ENCODE assay signal across 11 cellular contexts in genomic region chr14:36207500-36207899, GRCh38. TPM values are rescaled to one million over a fixed set of nuclear protein-coding genes. Genes with fewer than 3 reads are reported as not detected.
DNase-seq lines count a peak whose midpoint lies in the region; ATAC-seq, FAIRE-seq and TF ChIP-seq lines count a peak whose summit lies in the region.
"Had no signal": no experiment of that assay in that cellular context is flagged by ENCODE, and none has a peak within 500 bp of the region (broad histone marks: within the 10 kb centered on the region; RNA-seq: fewer than 3 reads in every experiment).

No MANE protein-coding gene starts in this region.

- TF ChIP-seq POLR2A in A549 (IDR thresholded peaks at IDR 0.05; ENCODE audit: low read length) = no peak

- no peak overlapping the region for H2BK15ac ChIP-seq in H9 (ENCODE audit: low read depth, low read length)

- H4K20me1 ChIP-seq in H9 (ENCODE audit: control insufficient read depth, insufficient read depth, insufficient read length) = no peaks in the 10 kb centered on the region
- H4K20me1 ChIP-seq in OCI-LY3 (ENCODE audit: insufficient read depth, low read length) = no peaks in the 10 kb centered on the region

- peak in 1 of 2 experiments; percentile 45; a peak in 3 of 5 replicates for TF ChIP-seq RAD21 in A549 (conservative IDR thresholded peaks at IDR 0.05 in 1 of 2, IDR thresholded peaks at IDR 0.05 in 1 of 2)

- no peak overlapping the region for H4K91ac ChIP-seq in H9 (ENCODE audit: insufficient read length, low read depth, low read length)

- H3K4ac ChIP-seq in H9 (ENCODE audit: low read depth, low read length) = no peak overlapping the region

- H3K79me1 ChIP-seq in H9 (ENCODE audit: insufficient read depth, low read depth, low read length, poor library complexity, severe bottlenecking) = no peaks in the 10 kb centered on the region

- H3K14ac ChIP-seq in H9 (ENCODE audit: insufficient read depth, low read length) = no peak overlapping the region

- H2BK5ac ChIP-seq in H9 (ENCODE audit: insufficient read length, low read length) = no peak overlapping the region

- H4K8ac ChIP-seq in H9 (replicated peaks; ENCODE audit: insufficient read length, low read depth, low read length) = no peak overlapping the region

- no peaks in the 10 kb centered on the region for H3K4me1 Mint-ChIP-seq in H9
- H3K4me1 Mint-ChIP-seq: activated CD4-positive, alpha-beta memory T cell treated with anti-CD3 and anti-CD28 coated beads, Interleukin-2, amount 10 ng/mL, durations not matched to agents 7 days and 5 days had no signal

- peaks cover 4 to 5% of the 10 kb centered on the region in 2 experiments; a peak in 2 of 5 replicates for H3K9me3 Mint-ChIP-seq in H9

- no peak for TF ChIP-seq EP300 in A549 (IDR thresholded peaks at IDR 0.05)

- H3K9me3 ChIP-seq in A549 (peaks cover 5% of the 10 kb centered on the region; the same call in 1 of the 3 replicates), H9 (ENCODE audit: control insufficient read depth, low read depth, low read length) (no peaks in the 10 kb centered on the region), OCI-LY3 (ENCODE audit: insufficient read depth, low read length) (no peaks in the 10 kb centered on the region)

- H3K27me3 Mint-ChIP-seq in H9 (ENCODE audit: low read depth) = peaks cover 2% of the 10 kb centered on the region
- H3K27me3 Mint-ChIP-seq: activated CD4-positive, alpha-beta memory T cell treated with anti-CD3 and anti-CD28 coated beads, Interleukin-2, amount 10 ng/mL, durations not matched to agents 7 days and 5 days had no signal

- H3K4me1 ChIP-seq in A549 (no peaks in the 10 kb centered on the region), H9 (ENCODE audit: insufficient read depth, low read length) (no peaks in the 10 kb centered on the region), OCI-LY3 (ENCODE audit: low read length) (peaks cover 3% of the 10 kb centered on the region; the same call in 1 of the 2 replicates)

- no peak overlapping the region for H2BK12ac ChIP-seq in H9 (ENCODE audit: insufficient read length, low read depth, low read length)

- H3K56ac ChIP-seq in H9 (ENCODE audit: insufficient read length, low read depth, low read length) = no peak overlapping the region

- no peaks in the 10 kb centered on the region for H3K27me3 ChIP-seq in H9 (ENCODE audit: insufficient read depth, low read length)
- H3K27me3 ChIP-seq in OCI-LY3 (ENCODE audit: low read depth, low read length) = peaks cover 17% of the 10 kb centered on the region

- H2AFZ ChIP-seq in H9 (ENCODE audit: low read length) (no peak overlapping the region), OCI-LY3 (ENCODE audit: low read depth, low read length) (no peak overlapping the region)

- H3K4me3 ChIP-seq in A549 = no peak overlapping the region
- H3K4me3 ChIP-seq in OCI-LY3 (ENCODE audit: low read length) = no peak overlapping the region
- H3K4me3 ChIP-seq in fibroblast of the aortic adventitia (ENCODE audit: low read depth, low read length) = no peak overlapping the region

- no peak overlapping the region for H3T11ph ChIP-seq in H9 (ENCODE audit: low read length)

- POLR2A ChIA-PET in A549 (lab: Yijun Ruan, JAX) = no interaction called here

- no peak overlapping the region for H3K4me3 Mint-ChIP-seq in H9
- H3K4me3 Mint-ChIP-seq: activated CD4-positive, alpha-beta memory T cell treated with anti-CD3 and anti-CD28 coated beads, Interleukin-2, amount 10 ng/mL, durations not matched to agents 7 days and 5 days had no signal

- H3K36me3 Mint-ChIP-seq in H9 (ENCODE audit: insufficient read depth in 1 of 3, low read depth in 3 of 3) = no peaks in the 10 kb centered on the region; a peak in 1 of 7 replicates

- FAIRE-seq in A549 (lab: Jason Lieb, UNC) = no peak

- no peak overlapping the region for H3K27ac Mint-ChIP-seq in H9
- H3K27ac Mint-ChIP-seq: activated CD4-positive, alpha-beta memory T cell treated with anti-CD3 and anti-CD28 coated beads, Interleukin-2, amount 10 ng/mL, durations not matched to agents 7 days and 5 days had no signal

- no peaks in the 10 kb centered on the region for H3K36me3 ChIP-seq in OCI-LY3 (replicated peaks; ENCODE audit: low read depth, low read length)

- H3K27ac ChIP-seq in A549 = no peak overlapping the region
- no peak overlapping the region for H3K27ac ChIP-seq in H9 (ENCODE audit: insufficient read length, low read depth, low read length)
- H3K27ac ChIP-seq in OCI-LY3 (ENCODE audit: low read length) = no peak overlapping the region

- H4K5ac ChIP-seq in H9 (ENCODE audit: insufficient read length, low read depth, low read length) = no peak overlapping the region

- H3K23ac ChIP-seq in H9 (ENCODE audit: insufficient read length, low read depth, low read length) = no peak overlapping the region

- peak; percentile 57 to 59; a peak in 3 of 6 replicates for ATAC-seq in A549
- no peak for ATAC-seq in HG03520 (IDR thresholded peaks at IDR 0.05; ENCODE audit: unreplicated experiment)
- no peak for ATAC-seq in HG03025 (IDR thresholded peaks at IDR 0.05; ENCODE audit: low FRiP score, unreplicated experiment)

- H3K9ac ChIP-seq in H9 (ENCODE audit: extremely low read depth, insufficient read length, low read length) = no peak overlapping the region
- H3K9ac ChIP-seq in OCI-LY3 (ENCODE audit: low read length) = no peak overlapping the region

- TF ChIP-seq CTCF in A549 (IDR thresholded peaks at IDR 0.05) (peak; percentile 46), H9 (conservative IDR thresholded peaks at IDR 0.05) (peak; percentile 66), OCI-LY3 (IDR thresholded peaks at IDR 0.05; ENCODE audit: low read depth, low read length) (peak; percentile 55), fibroblast of the aortic adventitia (IDR thresholded peaks at IDR 0.05; ENCODE audit: insufficient read depth, low read length) (peak; percentile 34)

- no peaks in the 10 kb centered on the region for H3K23me2 ChIP-seq in H9 (ENCODE audit: insufficient read length, low read depth, low read length, poor library complexity, severe bottlenecking)

- H3K79me2 ChIP-seq in H9 (ENCODE audit: insufficient read depth, low read length) (no peaks in the 10 kb centered on the region), OCI-LY3 (ENCODE audit: low read length) (no peaks in the 10 kb centered on the region)

- H3K4me2 ChIP-seq in A549 = no peak overlapping the region
- no peak overlapping the region for H3K4me2 ChIP-seq in H9 (ENCODE audit: insufficient read depth, insufficient read length, low read length)
- H3K4me2 ChIP-seq in OCI-LY3 (ENCODE audit: low read length) = no peak overlapping the region

- H2AK5ac ChIP-seq in H9 (ENCODE audit: insufficient read length, low read length) = no peak overlapping the region

- DNase-seq in A549 (ENCODE audit: low read depth in 1 of 2, low spot score in 1 of 2) = peak in 1 of 2 experiments; percentile 12
- DNase-seq in H9 = no peak
- peak; percentile 13 for DNase-seq in fibroblast of the aortic adventitia (ENCODE audit: low read depth)
- DNase-seq in COLO668 (lab: John Stamatoyannopoulos, UW; ENCODE audit: unreplicated experiment) = no peak
- no peak for DNase-seq in nucleus accumbens (lab: John Stamatoyannopoulos, UW)
- DNase-seq: activated CD4-positive, alpha-beta memory T cell treated with anti-CD3 and anti-CD28 coated beads, Interleukin-2, amount 10 ng/mL, durations not matched to agents 7 days and 5 days; GF-D8 had no signal

- H2BK20ac ChIP-seq in H9 (ENCODE audit: low read depth, low read length, poor library complexity, severe bottlenecking) = no peak overlapping the region

- CTCF ChIA-PET in A549 (lab: Yijun Ruan, JAX) = interaction anchor here (1.0 to 2.0 kb wide), 2 partner anchors 137 to 398 kb away, joined by 4 to 5 read pairs; no protein-coding TSS in a partner anchor

- 78% methylated on average over 1 of the region's 1 CpG for WGBS in A549 (ENCODE audit: missing lambda C conversion rate)
- no CpG with 5 or more reads among the region's 1 CpG for WGBS in H9 (ENCODE audit: extremely low coverage, insufficient read length, low lambda C conversion rate)

- no peak overlapping the region for H3K18ac ChIP-seq in H9 (ENCODE audit: insufficient read length, low read depth, low read length)

- H2BK120ac ChIP-seq in H9 (ENCODE audit: low read depth, low read length, poor library complexity, severe bottlenecking) = no peak overlapping the region

TF ChIP-seq in A549, 52 proteins besides CTCF, POLR2A, EP300 and RAD21 (continues in another document):
- no peak for TF ChIP-seq CHD4 (IDR thresholded peaks at IDR 0.05; ENCODE audit: borderline replicate concordance)
- no peak for TF ChIP-seq REST (IDR thresholded peaks at IDR 0.05)
- TF ChIP-seq MAZ (IDR thresholded peaks at IDR 0.05; ENCODE audit: borderline replicate concordance, low read depth, low read length) = no peak
- TF ChIP-seq MAFK (IDR thresholded peaks at IDR 0.05; ENCODE audit: partially characterized antibody) = peak; percentile 32

RNA-seq across cellular contexts. Expression of gene PTCSC3, which starts 31.0 kb away (rescaled TPM):
- not detected in 2 replicates for polyA plus RNA-seq in A549 (2011; rRNA removed)
- polyA plus RNA-seq in A549 (2012; cell fraction: cytosol; rRNA removed) = not detected in 2 replicates
- not detected in 2 replicates for polyA plus RNA-seq in A549 (2012; cell fraction: nucleus; rRNA removed)
- polyA plus RNA-seq in A549 (2017; fragmentation: RNase III; extraction: RNeasy Plus Mini Kit Qiagen cat#74134 plus additional on column Dnase treatment) = not detected in 3 replicates
- polyA minus RNA-seq in A549 (2011; rRNA and poly(A)+ RNA removed) = not detected in 2 replicates
- not detected in 2 replicates for total RNA-seq in H9 (2021)
- total RNA-seq in fibroblast of the aortic adventitia (ENCODE audit: low replicate concordance) = not detected in 2 replicates
- total RNA-seq: activated CD4-positive, alpha-beta memory T cell treated with anti-CD3 and anti-CD28 coated beads, Interleukin-2, amount 10 ng/mL, durations not matched to agents 7 days and 5 days; mesenteric fat pad had no signal

Comparison
In these comparisons a context has a peak if more than half of its experiments do, and no peak if none do; other contexts are left out.
1. ATAC-seq: peak in A549 (2 of 2); none in HG03520 (single experiment) and HG03025 (single experiment).
2. Peak in every context shown above with its lines, with median percentiles within 50 percentile points of each other: CTCF ChIP-seq.